Comparison of ENCODE assay signal across 8 cellular contexts in genomic region chr5:138975098-138975847, GRCh38.
DNase-seq lines count a peak whose midpoint lies in the region; ATAC-seq and TF ChIP-seq lines count a peak whose summit lies in the region.

No MANE protein-coding gene starts in this region.

- peak overlapping the region; percentile 38 for H3K9ac ChIP-seq in Loucy (ENCODE audit: low read depth, low read length, poor library complexity, severe bottlenecking)

- peak overlapping the region; percentile 31 for H3K4me2 ChIP-seq in Loucy (ENCODE audit: low read depth, low read length, poor library complexity, severe bottlenecking)

- H3F3A ChIP-seq in Loucy (ENCODE audit: low read depth) = peaks cover 9% of the 10 kb centered on the region

- no peaks in the 10 kb centered on the region for H3K36me3 ChIP-seq in Loucy (ENCODE audit: insufficient read depth, low read length)

- no peaks in the 10 kb centered on the region for H4K20me1 ChIP-seq in Loucy (ENCODE audit: insufficient read depth, low read length, poor library complexity, severe bottlenecking)

- no peaks in the 10 kb centered on the region for H3K9me2 ChIP-seq in Loucy (replicated peaks; ENCODE audit: low read depth, low read length)

- H3K27me3 ChIP-seq in Loucy (ENCODE audit: insufficient read depth, low read length, poor library complexity, severe bottlenecking) = no peaks in the 10 kb centered on the region

- no peak for ATAC-seq in GM21381 (IDR thresholded peaks at IDR 0.05; ENCODE audit: unreplicated experiment)

- H3K4me3 ChIP-seq in Loucy (ENCODE audit: low read length, poor library complexity, severe bottlenecking) (no peak overlapping the region), astrocyte of the spinal cord (ENCODE audit: low read depth, low read length) (no peak overlapping the region)

- DNase-seq in astrocyte of the spinal cord (ENCODE audit: low read depth, low spot score) (peak; percentile 84), kidney glomerular epithelial cell (lab: John Stamatoyannopoulos, UW) (peak; percentile 89), superior temporal gyrus (ENCODE audit: extremely low spot score) (peak; percentile 70), retina (no peak), HuH-7 (ENCODE audit: low spot score) (no peak)
- DNase-seq in stimulated activated naive CD4-positive, alpha-beta T cell (lab: John Stamatoyannopoulos, UW) = no peak

- TF ChIP-seq CTCF in Loucy (conservative IDR thresholded peaks at IDR 0.05; ENCODE audit: low read length) = no peak
- no peak for TF ChIP-seq CTCF in astrocyte of the spinal cord (IDR thresholded peaks at IDR 0.05; ENCODE audit: low read depth, low read length)

- peaks cover 72% of the 10 kb centered on the region for H3K4me1 ChIP-seq in Loucy (ENCODE audit: insufficient read depth, low read length, poor library complexity, severe bottlenecking)

- 0 out of 2 replicates have a peak overlapping the region, but pooled peaks have one; percentile 5 for H2AFZ ChIP-seq in Loucy (ENCODE audit: low read length)

- in situ Hi-C loops in astrocyte of the spinal cord (cut with HindIII; ENCODE audit: low sequenced_read_pairs) = no loop called here

- H3K9me3 ChIP-seq in Loucy (ENCODE audit: insufficient read depth, low read depth, low read length) = no peaks in the 10 kb centered on the region

- H3K79me2 ChIP-seq in Loucy (ENCODE audit: insufficient read depth, low read length) = no peaks in the 10 kb centered on the region

Comparison
In these comparisons a context has a peak if more than half of its experiments do, and no peak if none do; other contexts are left out.
1. DNase-seq: peak in astrocyte of the spinal cord (single experiment), kidney glomerular epithelial cell (single experiment) and superior temporal gyrus (single experiment); none in stimulated activated naive CD4-positive, alpha-beta T cell (0 of 6), retina (single experiment) and HuH-7 (single experiment).